1 cellular context compared by ENCODE assay signal in genomic region chr7:155715406-155715805, GRCh38.
TF ChIP-seq lines count a peak whose summit lies in the region.

No MANE protein-coding gene starts in this region.

TF ChIP-seq in HepG2, 621 proteins besides CTCF, POLR2A, EP300 and RAD21 (continued from another document and continues in another):
- TF ChIP-seq KIAA2018 (CRISPR knock-in tag; IDR thresholded peaks at IDR 0.05; ENCODE audit: borderline replicate concordance) (no peak), ATF7 (IDR thresholded peaks at IDR 0.05) (no peak), ATF7 (CRISPR knock-in tag; IDR thresholded peaks at IDR 0.05) (no peak), ZNF670 (CRISPR knock-in tag; IDR thresholded peaks at IDR 0.05; ENCODE audit: borderline replicate concordance) (no peak), ZNF12 (CRISPR knock-in tag; IDR thresholded peaks at IDR 0.05) (no peak), ZNF720 (CRISPR knock-in tag; IDR thresholded peaks at IDR 0.05) (no peak), SSRP1 (CRISPR knock-in tag; IDR thresholded peaks at IDR 0.05) (no peak), HES4 (CRISPR knock-in tag; IDR thresholded peaks at IDR 0.05; ENCODE audit: borderline replicate concordance) (no peak), PHF21A (CRISPR knock-in tag; IDR thresholded peaks at IDR 0.05) (0 out of 2 replicates have a peak, but pooled peaks have one; percentile 16), PAF1 (CRISPR knock-in tag; IDR thresholded peaks at IDR 0.05) (no peak), ZNF7 (CRISPR knock-in tag; IDR thresholded peaks at IDR 0.05) (no peak), TP53 (CRISPR knock-in tag; conservative IDR thresholded peaks at IDR 0.05) (no peak), RFXAP (CRISPR knock-in tag; IDR thresholded peaks at IDR 0.05; ENCODE audit: borderline replicate concordance) (no peak), ZNF782 (CRISPR knock-in tag; IDR thresholded peaks at IDR 0.05; ENCODE audit: borderline replicate concordance) (no peak), ZNF337 (CRISPR knock-in tag; IDR thresholded peaks at IDR 0.05; ENCODE audit: borderline replicate concordance, low read depth) (no peak), HOXA9 (CRISPR knock-in tag; IDR thresholded peaks at IDR 0.05; ENCODE audit: borderline replicate concordance) (no peak), ZBTB43 (CRISPR knock-in tag; conservative IDR thresholded peaks at IDR 0.05) (no peak), SRSF1 (optimal IDR thresholded peaks at IDR 0.05; ENCODE audit: low read depth, low read length) (no peak), BHLHE40 (IDR thresholded peaks at IDR 0.05; ENCODE audit: low read length) (peak; percentile 67), YEATS2 (CRISPR knock-in tag; IDR thresholded peaks at IDR 0.05; ENCODE audit: borderline replicate concordance) (no peak), SNAI1 (CRISPR knock-in tag; IDR thresholded peaks at IDR 0.05; ENCODE audit: borderline replicate concordance) (no peak), HOXA3 (CRISPR knock-in tag; IDR thresholded peaks at IDR 0.05) (no peak), HNF4A (CRISPR knock-in tag; IDR thresholded peaks at IDR 0.05) (peak; percentile 24; the same call in 1 of the 2 replicates), CREB1 (IDR thresholded peaks at IDR 0.05) (no peak), CREB1 (CRISPR knock-in tag; IDR thresholded peaks at IDR 0.05) (0 out of 2 replicates have a peak, but pooled peaks have one; percentile 20), ZFP37 (CRISPR knock-in tag; IDR thresholded peaks at IDR 0.05; ENCODE audit: borderline replicate concordance) (no peak), MTF2 (CRISPR knock-in tag; IDR thresholded peaks at IDR 0.05; ENCODE audit: borderline replicate concordance) (no peak), CBX5 (CRISPR knock-in tag; IDR thresholded peaks at IDR 0.05; ENCODE audit: borderline replicate concordance) (no peak), FOXP1 (IDR thresholded peaks at IDR 0.05) (no peak), FOXP1 (CRISPR knock-in tag; IDR thresholded peaks at IDR 0.05) (no peak), MED13 (CRISPR knock-in tag; IDR thresholded peaks at IDR 0.05) (no peak), ATAD3A (CRISPR knock-in tag; IDR thresholded peaks at IDR 0.05) (no peak), PITX1 (CRISPR knock-in tag; IDR thresholded peaks at IDR 0.05) (no peak), SIN3B (IDR thresholded peaks at IDR 0.05; ENCODE audit: low read length) (no peak), PHF5A (CRISPR knock-in tag; IDR thresholded peaks at IDR 0.05; ENCODE audit: low read depth, unreplicated experiment) (no peak), ZNF382 (CRISPR knock-in tag; IDR thresholded peaks at IDR 0.05; ENCODE audit: borderline replicate concordance) (no peak), BCL6 (CRISPR knock-in tag; IDR thresholded peaks at IDR 0.05) (peak; percentile 32; the same call in 1 of the 2 replicates), SNAPC2 (CRISPR knock-in tag; IDR thresholded peaks at IDR 0.05) (no peak), GABPB1 (CRISPR knock-in tag; IDR thresholded peaks at IDR 0.05) (no peak), ZNF30 (CRISPR knock-in tag; IDR thresholded peaks at IDR 0.05) (no peak), ZFP36 (IDR thresholded peaks at IDR 0.05; ENCODE audit: borderline replicate concordance, low read depth, low read length, partially characterized antibody) (no peak), TCF12 (IDR thresholded peaks at IDR 0.05) (no peak), TCF12 (CRISPR knock-in tag; IDR thresholded peaks at IDR 0.05) (no peak), ELF4 (CRISPR knock-in tag; IDR thresholded peaks at IDR 0.05; ENCODE audit: borderline replicate concordance) (no peak), ESRRA (CRISPR knock-in tag; IDR thresholded peaks at IDR 0.05; ENCODE audit: low read depth) (peak; percentile 83), KDM2A (CRISPR knock-in tag; IDR thresholded peaks at IDR 0.05; ENCODE audit: borderline replicate concordance, low read depth) (no peak), NR2F6 (IDR thresholded peaks at IDR 0.05) (peak; percentile 51; the same call in 1 of the 2 replicates), NR2F6 (CRISPR knock-in tag; IDR thresholded peaks at IDR 0.05) (no peak), KDM6A (CRISPR knock-in tag; IDR thresholded peaks at IDR 0.05; ENCODE audit: low read depth) (no peak), TARDBP (CRISPR knock-in tag; IDR thresholded peaks at IDR 0.05) (no peak), HNF4G (IDR thresholded peaks at IDR 0.05; ENCODE audit: borderline replicate concordance, low read depth, low read length) (0 out of 2 replicates have a peak, but pooled peaks have one; percentile 22), HNF4G (CRISPR knock-in tag; IDR thresholded peaks at IDR 0.05; ENCODE audit: borderline replicate concordance, low read depth) (no peak), ATF7-NPFF (CRISPR knock-in tag; IDR thresholded peaks at IDR 0.05; ENCODE audit: low read depth) (no peak), SETDB1 (CRISPR knock-in tag; IDR thresholded peaks at IDR 0.05; ENCODE audit: borderline replicate concordance) (no peak), PPARG (CRISPR knock-in tag; conservative IDR thresholded peaks at IDR 0.05) (no peak), XRCC5 (optimal IDR thresholded peaks at IDR 0.05; ENCODE audit: low read length) (no peak)
- TF ChIP-seq, protein P1, sequence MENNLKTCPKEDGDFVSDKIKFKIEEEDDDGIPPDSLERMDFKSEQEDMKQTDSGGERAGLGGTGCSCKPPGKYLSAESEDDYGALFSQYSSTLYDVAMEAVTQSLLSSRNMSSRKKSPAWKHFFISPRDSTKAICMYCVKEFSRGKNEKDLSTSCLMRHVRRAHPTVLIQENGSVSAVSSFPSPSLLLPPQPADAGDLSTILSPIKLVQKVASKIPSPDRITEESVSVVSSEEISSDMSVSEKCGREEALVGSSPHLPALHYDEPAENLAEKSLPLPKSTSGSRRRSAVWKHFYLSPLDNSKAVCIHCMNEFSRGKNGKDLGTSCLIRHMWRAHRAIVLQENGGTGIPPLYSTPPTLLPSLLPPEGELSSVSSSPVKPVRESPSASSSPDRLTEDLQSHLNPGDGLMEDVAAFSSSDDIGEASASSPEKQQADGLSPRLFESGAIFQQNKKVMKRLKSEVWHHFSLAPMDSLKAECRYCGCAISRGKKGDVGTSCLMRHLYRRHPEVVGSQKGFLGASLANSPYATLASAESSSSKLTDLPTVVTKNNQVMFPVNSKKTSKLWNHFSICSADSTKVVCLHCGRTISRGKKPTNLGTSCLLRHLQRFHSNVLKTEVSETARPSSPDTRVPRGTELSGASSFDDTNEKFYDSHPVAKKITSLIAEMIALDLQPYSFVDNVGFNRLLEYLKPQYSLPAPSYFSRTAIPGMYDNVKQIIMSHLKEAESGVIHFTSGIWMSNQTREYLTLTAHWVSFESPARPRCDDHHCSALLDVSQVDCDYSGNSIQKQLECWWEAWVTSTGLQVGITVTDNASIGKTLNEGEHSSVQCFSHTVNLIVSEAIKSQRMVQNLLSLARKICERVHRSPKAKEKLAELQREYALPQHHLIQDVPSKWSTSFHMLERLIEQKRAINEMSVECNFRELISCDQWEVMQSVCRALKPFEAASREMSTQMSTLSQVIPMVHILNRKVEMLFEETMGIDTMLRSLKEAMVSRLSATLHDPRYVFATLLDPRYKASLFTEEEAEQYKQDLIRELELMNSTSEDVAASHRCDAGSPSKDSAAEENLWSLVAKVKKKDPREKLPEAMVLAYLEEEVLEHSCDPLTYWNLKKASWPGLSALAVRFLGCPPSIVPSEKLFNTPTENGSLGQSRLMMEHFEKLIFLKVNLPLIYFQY (CRISPR knock-in tag; IDR thresholded peaks at IDR 0.05; ENCODE audit: borderline replicate concordance) = no peak
- TF ChIP-seq, protein P2, sequence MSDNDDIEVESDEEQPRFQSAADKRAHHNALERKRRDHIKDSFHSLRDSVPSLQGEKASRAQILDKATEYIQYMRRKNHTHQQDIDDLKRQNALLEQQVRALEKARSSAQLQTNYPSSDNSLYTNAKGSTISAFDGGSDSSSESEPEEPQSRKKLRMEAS (IDR thresholded peaks at IDR 0.05) = peak; percentile 23; the same call in 1 of the 2 replicates
- TF ChIP-seq, protein P3, sequence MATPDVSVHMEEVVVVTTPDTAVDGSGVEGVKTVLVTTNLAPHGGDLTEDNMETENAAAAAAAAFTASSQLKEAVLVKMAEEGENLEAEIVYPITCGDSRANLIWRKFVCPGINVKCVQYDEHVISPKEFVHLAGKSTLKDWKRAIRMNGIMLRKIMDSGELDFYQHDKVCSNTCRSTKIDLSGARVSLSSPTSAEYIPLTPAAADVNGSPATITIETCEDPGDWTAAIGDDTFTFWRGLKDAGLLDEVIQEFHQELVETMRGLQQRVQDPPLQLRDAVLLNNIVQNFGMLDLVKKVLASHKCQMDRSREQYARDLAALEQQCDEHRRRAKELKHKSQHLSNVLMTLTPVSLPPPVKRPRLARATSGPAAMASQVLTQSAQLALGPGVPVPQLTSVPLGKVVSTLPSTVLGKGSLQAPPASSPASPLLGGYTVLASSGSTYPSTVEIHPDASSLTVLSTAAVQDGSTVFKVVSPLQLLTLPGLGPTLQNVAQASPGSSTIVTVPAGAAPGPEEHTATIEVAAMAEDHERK (CRISPR knock-in tag; IDR thresholded peaks at IDR 0.05; ENCODE audit: low read depth) = no peak
